In the genomic region with DNA sequence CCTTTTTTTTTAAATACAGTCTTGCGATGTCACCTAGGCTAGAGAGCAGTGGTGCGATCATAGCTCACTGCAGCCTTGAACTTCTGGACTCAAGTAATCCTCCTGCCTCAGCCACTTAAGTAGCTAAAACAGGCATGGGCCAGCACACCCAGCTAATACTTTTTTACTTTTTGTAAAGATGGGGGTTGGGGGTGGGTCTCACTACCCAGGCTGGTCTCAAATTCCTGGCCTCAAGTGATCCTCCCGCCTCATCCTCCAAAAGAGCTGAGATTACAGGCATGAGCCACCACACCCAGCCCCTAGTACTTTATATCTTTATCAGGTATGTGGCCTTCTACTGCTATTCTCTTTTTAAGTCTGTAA, we compare ENCODE assay signal across 1 cellular context.
TF ChIP-seq lines count a peak whose summit lies in the region.

No MANE protein-coding gene starts in this region.

TF ChIP-seq in HepG2, 621 proteins besides CTCF, POLR2A, EP300 and RAD21:
- TF ChIP-seq ZNF775 (CRISPR knock-in tag; IDR thresholded peaks at IDR 0.05; ENCODE audit: borderline replicate concordance) (no peak), HNF4A (CRISPR knock-in tag; IDR thresholded peaks at IDR 0.05) (0 out of 2 replicates have a peak, but pooled peaks have one; percentile 12)
